12 cellular contexts compared by ENCODE assay signal in genomic region chr10:12412671-12413368, GRCh38.
DNase-seq lines count a peak whose midpoint lies in the region; ATAC-seq and TF ChIP-seq lines count a peak whose summit lies in the region.
"Had no signal": no experiment of that assay in that cellular context is flagged by ENCODE, and none has a peak within 500 bp of the region (broad histone marks: within the 10 kb centered on the region; RNA-seq: fewer than 3 reads in every experiment).

No MANE protein-coding gene starts in this region.

- no peak for TF ChIP-seq POLR2A in sigmoid colon (IDR thresholded peaks at IDR 0.05)

- H3K27ac ChIP-seq in CD4-positive, alpha-beta memory T cell (ENCODE audit: low read depth, low read length) = no peak overlapping the region
- H3K27ac ChIP-seq in sigmoid colon (no peak overlapping the region), heart right ventricle (no peak overlapping the region)
- H3K27ac ChIP-seq: ascending aorta had no signal

- no peak overlapping the region for H3K4me3 ChIP-seq in CD4-positive, alpha-beta memory T cell (ENCODE audit: low read length in 2 of 2)
- H3K4me3 ChIP-seq in sigmoid colon (no peak overlapping the region), heart right ventricle (no peak overlapping the region)
- H3K4me3 ChIP-seq: ascending aorta, GM23338 had no signal

- H3K36me3 Mint-ChIP-seq in CD4-positive, alpha-beta memory T cell = peaks cover 8 to 9% of the 10 kb centered on the region in 2 donors
- peaks cover 8% of the 10 kb centered on the region for H3K36me3 Mint-ChIP-seq in activated T-helper 1 cell treated with anti-CD3 and anti-CD28 coated beads, Interleukin-12 subunit alpha, Interleukin-12 subunit beta, Interleukin-2, Interleukin-4 antibody, amounts not matched to agents 30 ng/mL and 10 ng/mL and 1 ng/mL, durations not matched to agents 14 hours and 24 hours and 36 hours (ENCODE audit: low read depth)

- no peak for TF ChIP-seq EP300 in sigmoid colon (IDR thresholded peaks at IDR 0.05)

- 86 to 92% methylated on average over 9 of the region's 9 CpGs for WGBS in sigmoid colon, 2 donors
- WGBS in heart right ventricle, 2 donors = 92 to 96% methylated on average over 9 of the region's 9 CpGs

- ATAC-seq in heart right ventricle = no peak
- ATAC-seq: GM23338 had no signal

- H3K4me3 Mint-ChIP-seq in CD4-positive, alpha-beta memory T cell = peak overlapping the region in 1 of 8 donors; percentile 7
- no peak overlapping the region for H3K4me3 Mint-ChIP-seq in activated T-helper 1 cell treated with anti-CD3 and anti-CD28 coated beads, Interleukin-12 subunit alpha, Interleukin-12 subunit beta, Interleukin-2, Interleukin-4 antibody, amounts not matched to agents 30 ng/mL and 10 ng/mL and 1 ng/mL, durations not matched to agents 14 hours and 24 hours and 36 hours
- H3K4me3 Mint-ChIP-seq: GM23338 had no signal

- TF ChIP-seq CTCF in sigmoid colon (IDR thresholded peaks at IDR 0.05) = no peak
- TF ChIP-seq CTCF in heart right ventricle (IDR thresholded peaks at IDR 0.05) = no peak

- H3K36me3 ChIP-seq in CD4-positive, alpha-beta memory T cell (ENCODE audit: insufficient read depth, low read length) = no peaks in the 10 kb centered on the region
- H3K36me3 ChIP-seq in sigmoid colon (no peaks in the 10 kb centered on the region), heart right ventricle (no peaks in the 10 kb centered on the region)
- H3K36me3 ChIP-seq: ascending aorta had no signal

- H3K4me1 Mint-ChIP-seq in CD4-positive, alpha-beta memory T cell = peaks cover 25 to 38% (median 31%) of the 10 kb centered on the region in 4 donors
- peaks cover 20% of the 10 kb centered on the region for H3K4me1 Mint-ChIP-seq in activated T-helper 1 cell treated with anti-CD3 and anti-CD28 coated beads, Interleukin-12 subunit alpha, Interleukin-12 subunit beta, Interleukin-2, Interleukin-4 antibody, amounts not matched to agents 30 ng/mL and 10 ng/mL and 1 ng/mL, durations not matched to agents 14 hours and 24 hours and 36 hours (ENCODE audit: low read depth)
- H3K4me1 Mint-ChIP-seq: GM23338 had no signal

- intact Hi-C loops in CD4-positive, alpha-beta memory T cell (cut with micrococcal nuclease) = no loop called here
- intact Hi-C loops in activated T-helper 1 cell treated with anti-CD3 and anti-CD28 coated beads, Interleukin-12 subunit alpha, Interleukin-12 subunit beta, Interleukin-2, Interleukin-4 antibody, amounts not matched to agents 30 ng/mL and 10 ng/mL and 1 ng/mL, durations not matched to agents 14 hours and 24 hours and 36 hours (cut with micrococcal nuclease) = loop anchor here (5.0 kb wide), 2 partner anchors 151 to 289 kb away; no protein-coding TSS in a partner anchor
- intact Hi-C loops in sigmoid colon (cut with DNase I) (no loop called here), heart right ventricle (cut with DNase I) (no loop called here)

- no peaks in the 10 kb centered on the region for H3K27me3 ChIP-seq in CD4-positive, alpha-beta memory T cell (ENCODE audit: insufficient read depth, low read length)
- no peaks in the 10 kb centered on the region for H3K27me3 ChIP-seq in sigmoid colon
- H3K27me3 ChIP-seq in heart right ventricle = peaks cover 0 to 25% (median 7%) of the 10 kb centered on the region in 7 donors
- H3K27me3 ChIP-seq: ascending aorta had no signal

- H3K4me1 ChIP-seq in CD4-positive, alpha-beta memory T cell (ENCODE audit: insufficient read depth, low read length) = no peaks in the 10 kb centered on the region
- H3K4me1 ChIP-seq in sigmoid colon (peaks cover 0 to 21% (median 6%) of the 10 kb centered on the region in 4 donors), heart right ventricle (peaks cover 0 to 16% (median 3%) of the 10 kb centered on the region in 9 donors)
- H3K4me1 ChIP-seq: ascending aorta had no signal

- CTCF ChIA-PET in CD4-positive, alpha-beta memory T cell (lab: Charles Lee; ENCODE audit: partially characterized antibody) = no interaction called here

- H3K27ac Mint-ChIP-seq in CD4-positive, alpha-beta memory T cell = peak overlapping the region in 5 of 7 donors; percentile 1 to 81 (median 27)
- H3K27ac Mint-ChIP-seq in activated T-helper 1 cell treated with anti-CD3 and anti-CD28 coated beads, Interleukin-12 subunit alpha, Interleukin-12 subunit beta, Interleukin-2, Interleukin-4 antibody, amounts not matched to agents 30 ng/mL and 10 ng/mL and 1 ng/mL, durations not matched to agents 14 hours and 24 hours and 36 hours = peak overlapping the region; percentile 19
- H3K27ac Mint-ChIP-seq: GM23338 had no signal

- H3K9me3 ChIP-seq in CD4-positive, alpha-beta memory T cell (ENCODE audit: control insufficient read depth in 1 of 2, low read length in 2 of 2) = no peaks in the 10 kb centered on the region
- no peaks in the 10 kb centered on the region for H3K9me3 ChIP-seq in sigmoid colon
- no peaks in the 10 kb centered on the region for H3K9me3 ChIP-seq in heart right ventricle
- H3K9me3 ChIP-seq: ascending aorta had no signal

- POLR2A ChIA-PET in CD4-positive, alpha-beta memory T cell (lab: Charles Lee; ENCODE audit: partially characterized antibody) = interaction anchor here (1.5 kb wide), 1 partner anchor 63 kb away, joined by 3 read pairs; no protein-coding TSS in a partner anchor

- no peaks in the 10 kb centered on the region for H3K27me3 Mint-ChIP-seq in CD4-positive, alpha-beta memory T cell
- H3K27me3 Mint-ChIP-seq in activated T-helper 1 cell treated with anti-CD3 and anti-CD28 coated beads, Interleukin-12 subunit alpha, Interleukin-12 subunit beta, Interleukin-2, Interleukin-4 antibody, amounts not matched to agents 30 ng/mL and 10 ng/mL and 1 ng/mL, durations not matched to agents 14 hours and 24 hours and 36 hours (ENCODE audit: insufficient read depth) = peaks cover 4% of the 10 kb centered on the region

- peaks cover 0 to 6% (median 0%) of the 10 kb centered on the region in 8 donors for H3K9me3 Mint-ChIP-seq in CD4-positive, alpha-beta memory T cell
- H3K9me3 Mint-ChIP-seq in activated T-helper 1 cell treated with anti-CD3 and anti-CD28 coated beads, Interleukin-12 subunit alpha, Interleukin-12 subunit beta, Interleukin-2, Interleukin-4 antibody, amounts not matched to agents 30 ng/mL and 10 ng/mL and 1 ng/mL, durations not matched to agents 14 hours and 24 hours and 36 hours = peaks cover 10% of the 10 kb centered on the region
- H3K9me3 Mint-ChIP-seq: GM23338 had no signal

- peak; percentile 2 to 55 (median 32) for DNase-seq in CD4-positive, alpha-beta memory T cell
- DNase-seq in NCI-H2171 treated with DMSO at 0.1 percent for 48 hours (lab: John Stamatoyannopoulos, UW) (peak; percentile 83), islet precursor cell (no peak), sigmoid colon (no peak), heart right ventricle (no peak), putamen (ENCODE audit: low spot score) (no peak)
- DNase-seq in activated T-helper 1 cell treated with anti-CD3 and anti-CD28 coated beads, Interleukin-12 subunit alpha, Interleukin-12 subunit beta, Interleukin-2, Interleukin-4 antibody, amounts not matched to agents 30 ng/mL and 10 ng/mL and 1 ng/mL, durations not matched to agents 14 hours and 24 hours and 36 hours (ENCODE audit: low spot score) = peak; percentile 44
- peak; percentile 24 to 37 (median 34) for DNase-seq in stimulated activated CD4-positive, alpha-beta T cell treated with anti-CD3 and anti-CD28 coated beads, Interleukin-12 subunit alpha, Interleukin-12 subunit beta, amount 100 ng/mL, for 48 hours (ENCODE audit: low read depth in 2 of 3, low spot score in 1 of 3)
- DNase-seq: effector CD4-positive, alpha-beta T cell; foreskin fibroblast had no signal

Comparison
In these comparisons a context has a peak if more than half of its experiments do, and no peak if none do; other contexts are left out.
1. DNase-seq: peak in CD4-positive, alpha-beta memory T cell (5 of 5), NCI-H2171 treated with DMSO at 0.1 percent for 48 hours (single experiment), activated T-helper 1 cell treated with anti-CD3 and anti-CD28 coated beads, Interleukin-12 subunit alpha, Interleukin-12 subunit beta, Interleukin-2, Interleukin-4 antibody, amounts not matched to agents 30 ng/mL and 10 ng/mL and 1 ng/mL, durations not matched to agents 14 hours and 24 hours and 36 hours (single experiment) and stimulated activated CD4-positive, alpha-beta T cell treated with anti-CD3 and anti-CD28 coated beads, Interleukin-12 subunit alpha, Interleukin-12 subunit beta, amount 100 ng/mL, for 48 hours (3 of 3); none in islet precursor cell (single experiment), sigmoid colon (single experiment), heart right ventricle (0 of 2) and putamen (single experiment).